In the genomic region with DNA sequence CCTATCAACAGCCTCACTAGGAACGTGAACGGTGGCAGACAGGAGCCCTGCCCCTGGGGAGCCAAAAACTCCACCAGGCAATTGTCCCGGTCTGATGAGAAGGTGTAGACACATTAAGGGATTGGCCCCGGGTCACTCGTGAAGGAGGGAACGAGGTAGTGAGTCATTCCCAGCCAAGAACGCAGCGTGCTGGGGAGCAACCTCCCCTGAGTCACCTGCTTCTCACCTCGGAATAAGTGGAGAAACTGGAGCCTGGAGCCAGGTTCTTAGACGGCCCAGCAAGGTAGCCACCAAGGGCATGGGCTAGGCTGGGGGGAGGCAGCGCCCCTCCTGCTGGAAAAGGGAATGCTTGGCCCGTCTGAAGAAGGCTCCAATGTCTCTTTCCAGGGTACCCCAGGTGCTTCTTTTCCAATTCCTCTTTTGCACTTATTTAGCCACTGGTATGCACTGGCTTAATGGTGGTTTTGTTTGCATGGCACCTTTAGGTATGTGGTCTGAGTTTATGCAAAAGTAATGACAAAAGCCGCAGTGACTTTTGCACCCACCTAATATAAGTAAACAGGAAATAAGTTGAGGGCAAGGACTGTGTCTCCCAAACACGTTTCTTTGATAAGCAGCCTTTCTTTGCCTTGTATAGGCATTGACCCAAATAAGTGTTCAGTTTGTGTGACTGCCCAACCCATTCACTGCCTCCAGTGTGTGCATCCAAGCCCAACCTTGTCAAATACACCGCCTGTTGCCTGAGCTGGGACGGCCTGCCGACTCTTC, we compare ENCODE assay signal across 8 cellular contexts. TPM values are rescaled to one million over a fixed set of nuclear protein-coding genes. Genes with fewer than 3 reads are reported as not detected.
DNase-seq lines count a peak whose midpoint lies in the region; ATAC-seq, FAIRE-seq and TF ChIP-seq lines count a peak whose summit lies in the region.

No MANE protein-coding gene starts in this region.

- H3K9me3 Mint-ChIP-seq in GM23338: no peaks in the 10 kb centered on the region

- H3K9me3 ChIP-seq in MM.1S (replicated peaks; ENCODE audit: insufficient read depth, low read length) (no peaks in the 10 kb centered on the region), iPS DF 6.9 (ENCODE audit: control insufficient read depth, insufficient read depth, low read length) (no peaks in the 10 kb centered on the region), smooth muscle cell (replicated peaks; ENCODE audit: low read depth) (no peaks in the 10 kb centered on the region)

- H3K4me2 ChIP-seq in GM23338 (peak overlapping the region; percentile 95), MM.1S (ENCODE audit: low read depth, low read length) (peak overlapping the region; percentile 99; the same call in 1 of the 2 replicates), smooth muscle cell (peak overlapping the region; percentile 96)

- peak; percentile 13 for FAIRE-seq in GM12891 (lab: Jason Lieb, UNC)

- H3K27me3 ChIP-seq in GM23338 (ENCODE audit: insufficient read depth) (no peaks in the 10 kb centered on the region), MM.1S (replicated peaks; ENCODE audit: insufficient read depth, low read length) (0 out of 2 replicates have a peak, but pooled peaks cover 4% of the 10 kb centered on the region), iPS DF 6.9 (ENCODE audit: control insufficient read depth, insufficient read depth, low read length) (no peaks in the 10 kb centered on the region), smooth muscle cell (ENCODE audit: low read depth) (no peaks in the 10 kb centered on the region)

- H3K27me3 Mint-ChIP-seq in GM23338 (ENCODE audit: insufficient read depth, low read depth, poor library complexity): peaks cover 21% of the 10 kb centered on the region

- H3K9me2 ChIP-seq in GM23338 (ENCODE audit: insufficient read depth): no peaks in the 10 kb centered on the region
- no peaks in the 10 kb centered on the region for H3K9me2 ChIP-seq in MM.1S (replicated peaks; ENCODE audit: insufficient read depth, low read length)

- peak overlapping the region; percentile 59; the same call in 1 of the 2 replicates for H3K27ac Mint-ChIP-seq in GM23338

- H3K4me1 Mint-ChIP-seq in GM23338: peaks cover 23% of the 10 kb centered on the region

- H3K36me3 Mint-ChIP-seq in GM23338 (ENCODE audit: low read depth): peaks cover 8% of the 10 kb centered on the region; the same call in 2 of the 3 replicates

- peak overlapping the region; percentile 63 for H2AFZ ChIP-seq in GM23338
- H2AFZ ChIP-seq in MM.1S (ENCODE audit: low read length): no peak overlapping the region
- H2AFZ ChIP-seq in smooth muscle cell (ENCODE audit: low read depth): peak overlapping the region; percentile 95

- H4K20me1 ChIP-seq in GM23338 (replicated peaks; ENCODE audit: insufficient read depth) (no peaks in the 10 kb centered on the region), MM.1S (ENCODE audit: insufficient read depth, low read length) (no peaks in the 10 kb centered on the region), smooth muscle cell (ENCODE audit: low read depth) (peaks cover 22% of the 10 kb centered on the region)

- H3K79me2 ChIP-seq in GM23338 (replicated peaks; ENCODE audit: insufficient read depth): peaks cover 26% of the 10 kb centered on the region
- peaks cover 29% of the 10 kb centered on the region for H3K79me2 ChIP-seq in MM.1S (ENCODE audit: low read length)
- peaks cover 32% of the 10 kb centered on the region for H3K79me2 ChIP-seq in smooth muscle cell (ENCODE audit: low read depth)

- no CpG with 5 or more reads among the region's 17 CpGs for WGBS in iPS DF 6.9 (ENCODE audit: insufficient coverage, insufficient read length)
- 29% methylated on average over 17 of the region's 17 CpGs for WGBS in smooth muscle cell (ENCODE audit: low lambda C conversion rate)

- H3K4me3 ChIP-seq in GM23338: peak overlapping the region; percentile 94
- H3K4me3 ChIP-seq in MM.1S (ENCODE audit: low read length): no peak overlapping the region
- H3K4me3 ChIP-seq in iPS DF 6.9 (ENCODE audit: low read length): peak overlapping the region; percentile 96; the same call in 1 of the 2 replicates
- peak overlapping the region; percentile 93 for H3K4me3 ChIP-seq in smooth muscle cell

- peak overlapping the region; percentile 85 for H3K4me3 Mint-ChIP-seq in GM23338

- peak; percentile 36; a peak in 3 of 4 replicates for TF ChIP-seq CTCF in GM23338 (conservative IDR thresholded peaks at IDR 0.05; ENCODE audit: low read depth in 2 of 2)
- TF ChIP-seq CTCF in MM.1S (IDR thresholded peaks at IDR 0.05; ENCODE audit: low read length): no peak
- TF ChIP-seq CTCF in smooth muscle cell (IDR thresholded peaks at IDR 0.05; ENCODE audit: borderline replicate concordance, insufficient read depth, poor library complexity, severe bottlenecking): no peak

- H3K27ac ChIP-seq in GM23338 (ENCODE audit: low read depth) (peak overlapping the region; percentile 75), MM.1S (ENCODE audit: low read length) (no peak overlapping the region), iPS DF 6.9 (ENCODE audit: low read length) (no peak overlapping the region), smooth muscle cell (ENCODE audit: low read depth) (peak overlapping the region; percentile 60)

- peaks cover 8% of the 10 kb centered on the region; the same call in 1 of the 2 replicates for H3F3A ChIP-seq in GM23338 (replicated peaks; ENCODE audit: low read depth)
- H3F3A ChIP-seq in MM.1S (ENCODE audit: insufficient read depth, low read length): peaks cover 9% of the 10 kb centered on the region; the same call in 1 of the 2 replicates
- peaks cover 4% of the 10 kb centered on the region for H3F3A ChIP-seq in smooth muscle cell (ENCODE audit: low read depth)

- no peak for TF ChIP-seq POLR2A in GM12891 (IDR thresholded peaks at IDR 0.05; ENCODE audit: low read depth, low read length)

- H3K36me3 ChIP-seq in GM23338 (ENCODE audit: insufficient read depth) (no peaks in the 10 kb centered on the region), MM.1S (replicated peaks; ENCODE audit: insufficient read depth, low read length) (peaks cover 3% of the 10 kb centered on the region; the same call in 1 of the 2 replicates), iPS DF 6.9 (ENCODE audit: control insufficient read depth, insufficient read depth, low read length) (no peaks in the 10 kb centered on the region), smooth muscle cell (ENCODE audit: low read depth) (no peaks in the 10 kb centered on the region)

- ATAC-seq in GM23338: peak; percentile 37

- DNase-seq in GM12891 (ENCODE audit: insufficient read length, low spot score) (no peak), GM23338 (ENCODE audit: low spot score) (peak; percentile 75), MM.1S (no peak), iPS DF 6.9 (ENCODE audit: low read depth, low spot score) (no peak), smooth muscle cell (lab: John Stamatoyannopoulos, UW; ENCODE audit: unreplicated experiment) (no peak), COLO829 (ENCODE audit: low spot score) (no peak), GDM1 (lab: John Stamatoyannopoulos, UW) (no peak)
- DNase-seq in activated T-helper 9 cell treated with anti-CD3 and anti-CD28 coated beads, Interleukin-2, amount 50 U/mL, for 16 hours (ENCODE audit: low read depth): peak; percentile 45

- H3K9ac ChIP-seq in MM.1S (ENCODE audit: low read length) (no peak overlapping the region), smooth muscle cell (ENCODE audit: low read depth) (no peak overlapping the region)

- H3K4me1 ChIP-seq in GM23338 (ENCODE audit: insufficient read depth): peaks cover 17% of the 10 kb centered on the region
- peaks cover 19% of the 10 kb centered on the region for H3K4me1 ChIP-seq in MM.1S (ENCODE audit: low read length)
- H3K4me1 ChIP-seq in iPS DF 6.9 (ENCODE audit: control insufficient read depth, insufficient read depth, low read length): peaks cover 3% of the 10 kb centered on the region
- peaks cover 24% of the 10 kb centered on the region for H3K4me1 ChIP-seq in smooth muscle cell (ENCODE audit: low read depth)

TF ChIP-seq in GM12891, 5 proteins besides CTCF, POLR2A, EP300 and RAD21:
- TF ChIP-seq POU2F2 (IDR thresholded peaks at IDR 0.05; ENCODE audit: low read depth, low read length): 0 out of 2 replicates have a peak, but pooled peaks have one; percentile 42
- TF ChIP-seq SPI1 (IDR thresholded peaks at IDR 0.05; ENCODE audit: low read depth, low read length): peak; percentile 55
- TF ChIP-seq POLR2AphosphoS5 (IDR thresholded peaks at IDR 0.05; ENCODE audit: low read depth, low read length): no peak
- peak; percentile 19 for TF ChIP-seq PAX5 (IDR thresholded peaks at IDR 0.05; ENCODE audit: insufficient read depth, low read length, severe bottlenecking)
- TF ChIP-seq TAF1 (IDR thresholded peaks at IDR 0.05; ENCODE audit: low read depth, low read length): no peak

TF ChIP-seq in GM23338, 12 proteins besides CTCF, POLR2A, EP300 and RAD21 (continues in another document):
- TF ChIP-seq ZNF114 (CRISPR knock-in tag; IDR thresholded peaks at IDR 0.05) (no peak), NANOG (IDR thresholded peaks at IDR 0.05; ENCODE audit: borderline replicate concordance) (no peak), REST (IDR thresholded peaks at IDR 0.05; ENCODE audit: unreplicated experiment) (no peak), EZH2phosphoT487 (IDR thresholded peaks at IDR 0.05; ENCODE audit: unreplicated experiment) (no peak)

RNA-seq across cellular contexts. Expression of gene HELZ, which starts 1.8 kb away (rescaled TPM):
- 3.8 TPM for polyA plus RNA-seq in GM12891 (2012; ENCODE audit: low read depth, missing spikeins)
- 38.8 and 62.0 TPM in 2 replicates for total RNA-seq in GM23338 (2014; rRNA removed; shearing (Covaris generic))
- polyA plus RNA-seq in GM23338 (2016; fragmentation: Nextera tagmentation; extraction: Ambion mirVana): 27.7 and 38.9 TPM in 2 replicates
- 34.4 and 67.4 TPM in 2 replicates for total RNA-seq in smooth muscle cell
- polyA plus RNA-seq in smooth muscle cell: 18.8 and 25.6 TPM in 2 replicates

Comparison
In these comparisons a context has a peak if more than half of its experiments do, and no peak if none do; other contexts are left out.
1. DNase-seq: peak in GM23338 (single experiment) and activated T-helper 9 cell treated with anti-CD3 and anti-CD28 coated beads, Interleukin-2, amount 50 U/mL, for 16 hours (single experiment); none in GM12891 (single experiment), MM.1S (single experiment), iPS DF 6.9 (single experiment), smooth muscle cell (single experiment), COLO829 (single experiment) and GDM1 (single experiment).
2. H3K27ac ChIP-seq: peak in GM23338 (single experiment) and smooth muscle cell (single experiment); none in MM.1S (single experiment) and iPS DF 6.9 (single experiment).
3. CTCF ChIP-seq: peak in GM23338 (2 of 2); none in MM.1S (single experiment) and smooth muscle cell (single experiment).
4. Peak in every context shown above with its lines, with median percentiles within 50 percentile points of each other: H3K4me2 ChIP-seq.